Comparison of ENCODE assay signal across 1 cellular context in genomic region chr2:241989074-241989473, GRCh38.
TF ChIP-seq lines count a peak whose summit lies in the region.

No MANE protein-coding gene starts in this region.

TF ChIP-seq in H1, 55 proteins besides CTCF, POLR2A, EP300 and RAD21:
- TF ChIP-seq, protein P1, sequence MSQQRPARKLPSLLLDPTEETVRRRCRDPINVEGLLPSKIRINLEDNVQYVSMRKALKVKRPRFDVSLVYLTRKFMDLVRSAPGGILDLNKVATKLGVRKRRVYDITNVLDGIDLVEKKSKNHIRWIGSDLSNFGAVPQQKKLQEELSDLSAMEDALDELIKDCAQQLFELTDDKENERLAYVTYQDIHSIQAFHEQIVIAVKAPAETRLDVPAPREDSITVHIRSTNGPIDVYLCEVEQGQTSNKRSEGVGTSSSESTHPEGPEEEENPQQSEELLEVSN (IDR thresholded peaks at IDR 0.05), result no peak
- TF ChIP-seq KDM5A (IDR thresholded peaks at IDR 0.05; ENCODE audit: low read length), result no peak
- no peak for TF ChIP-seq CHD1 (IDR thresholded peaks at IDR 0.05; ENCODE audit: low read depth, low read length)
- TF ChIP-seq SAP30 (IDR thresholded peaks at IDR 0.05; ENCODE audit: insufficient read depth, insufficient replicate concordance, low read length), result no peak
- no peak for TF ChIP-seq CTBP2 (IDR thresholded peaks at IDR 0.05; ENCODE audit: borderline replicate concordance, insufficient read depth, insufficient read length, low read length)
- TF ChIP-seq PHF8 (conservative IDR thresholded peaks at IDR 0.05; ENCODE audit: low read depth, low read length), result no peak
- no peak for TF ChIP-seq SP2 (IDR thresholded peaks at IDR 0.05; ENCODE audit: low read length)
- no peak for TF ChIP-seq SIN3A (conservative IDR thresholded peaks at IDR 0.05 in 1 of 2, IDR thresholded peaks at IDR 0.05 in 1 of 2; ENCODE audit: low read depth in 1 of 2, low read length in 2 of 2)
- TF ChIP-seq CREB1 (IDR thresholded peaks at IDR 0.05), result no peak
- no peak for TF ChIP-seq TAF7 (optimal IDR thresholded peaks at IDR 0.05; ENCODE audit: borderline replicate concordance, low read depth, low read length)
- TF ChIP-seq, protein P2, sequence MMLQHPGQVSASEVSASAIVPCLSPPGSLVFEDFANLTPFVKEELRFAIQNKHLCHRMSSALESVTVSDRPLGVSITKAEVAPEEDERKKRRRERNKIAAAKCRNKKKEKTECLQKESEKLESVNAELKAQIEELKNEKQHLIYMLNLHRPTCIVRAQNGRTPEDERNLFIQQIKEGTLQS (IDR thresholded peaks at IDR 0.05; ENCODE audit: insufficient read depth, low read depth, low read length), result no peak
- TF ChIP-seq KDM1A (IDR thresholded peaks at IDR 0.05; ENCODE audit: borderline replicate concordance, low read length), result no peak
- TF ChIP-seq RXRA (IDR thresholded peaks at IDR 0.05; ENCODE audit: insufficient read depth, low read depth, low read length), result no peak
- no peak for TF ChIP-seq ASH2L (IDR thresholded peaks at IDR 0.05; ENCODE audit: low read length)
- no peak for TF ChIP-seq SRF (IDR thresholded peaks at IDR 0.05; ENCODE audit: low read depth, low read length)
- TF ChIP-seq MAX (IDR thresholded peaks at IDR 0.05), result no peak
- TF ChIP-seq CBX5 (IDR thresholded peaks at IDR 0.05; ENCODE audit: low read depth, low read length), result no peak
